ENCODE assay signal across 9 cellular contexts in the genomic region with DNA sequence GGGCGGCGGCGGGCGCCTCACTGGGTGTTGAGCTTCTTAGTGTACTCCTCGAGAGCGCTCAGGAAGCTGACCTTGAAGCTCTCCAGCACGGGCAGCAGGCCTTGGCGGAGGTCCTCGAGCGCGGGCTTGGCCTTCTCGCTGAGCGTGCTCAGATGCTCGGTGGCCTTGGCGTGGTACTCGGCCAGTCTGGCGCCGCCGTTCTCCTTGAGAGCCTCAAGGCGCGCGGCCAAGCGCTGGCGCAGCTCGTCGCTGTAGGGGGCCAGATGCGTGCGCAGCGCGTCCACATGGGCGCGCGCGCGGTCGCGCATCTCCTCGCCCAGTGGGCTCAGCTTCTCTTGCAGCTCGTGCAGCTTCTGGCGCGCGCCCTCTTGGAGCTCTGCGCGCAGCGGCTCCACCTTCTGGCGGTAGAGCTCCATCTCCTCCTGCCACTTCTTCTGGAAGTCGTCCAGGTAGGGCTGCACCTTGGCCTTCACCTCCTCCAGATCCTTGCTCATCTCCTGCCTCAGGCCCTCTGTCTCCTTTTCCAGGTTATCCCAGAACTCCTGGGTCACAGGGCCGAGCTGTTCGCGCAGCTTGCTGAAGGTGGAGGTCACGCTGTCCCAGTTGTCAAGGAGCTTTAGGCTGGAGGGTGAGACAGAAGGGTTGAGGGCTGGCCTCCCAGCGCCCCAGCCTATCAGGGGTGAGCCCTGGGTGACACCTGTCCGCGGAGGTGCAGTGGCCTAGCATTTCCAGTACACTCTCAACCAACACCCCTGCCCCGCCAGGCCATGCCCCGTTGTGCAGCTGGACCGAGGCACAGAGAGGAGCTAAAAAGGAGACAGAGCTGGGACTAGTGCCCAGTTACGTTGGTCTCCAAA. TPM values are rescaled to one million over a fixed set of nuclear protein-coding genes. Genes with fewer than 3 reads are reported as not detected.
DNase-seq lines count a peak whose midpoint lies in the region; ATAC-seq and TF ChIP-seq lines count a peak whose summit lies in the region.
"Had no signal": no experiment of that assay in that cellular context is flagged by ENCODE, and none has a peak within 500 bp of the region (broad histone marks: within the 10 kb centered on the region; RNA-seq: fewer than 3 reads in every experiment).

No MANE protein-coding gene starts in this region.

- peak overlapping the region; percentile 58 to 73 (median 59) for H3K4me3 ChIP-seq in liver (ENCODE audit: low read depth in 1 of 3, low read length in 3 of 3)

- peak; percentile 67 to 72 for TF ChIP-seq RAD21 in liver (IDR thresholded peaks at IDR 0.05)

- TF ChIP-seq CTCF in liver (IDR thresholded peaks at IDR 0.05; ENCODE audit: low read depth, low read length, missing input control), result peak; percentile 33

- no peaks in the 10 kb centered on the region for H3K36me3 ChIP-seq in liver (ENCODE audit: control insufficient read depth in 4 of 4, insufficient read depth in 3 of 4, low read depth in 1 of 4, low read length in 3 of 4)

- H3K4me1 Mint-ChIP-seq in dendritic cell treated with granulocyte-macrophage colony-stimulating factor and Interleukin-4, amounts not matched to agents 40 ng/mL and 50 ng/mL, for 4 days (ENCODE audit: low read depth), result peaks cover 24% of the 10 kb centered on the region

- H3K9me3 ChIP-seq in liver (ENCODE audit: control insufficient read depth in 4 of 4, low read length in 3 of 4), result no peaks in the 10 kb centered on the region

- peak overlapping the region; percentile 86 to 94 for H3K27ac ChIP-seq in liver (ENCODE audit: low read depth in 1 of 2, low read length in 2 of 2)

- no peaks in the 10 kb centered on the region for H3K36me3 Mint-ChIP-seq in dendritic cell treated with granulocyte-macrophage colony-stimulating factor and Interleukin-4, amounts not matched to agents 40 ng/mL and 50 ng/mL, for 4 days (ENCODE audit: low read depth)

- no peaks in the 10 kb centered on the region for H3K9me3 Mint-ChIP-seq in dendritic cell treated with granulocyte-macrophage colony-stimulating factor and Interleukin-4, amounts not matched to agents 40 ng/mL and 50 ng/mL, for 4 days

- H3K27ac Mint-ChIP-seq in dendritic cell treated with granulocyte-macrophage colony-stimulating factor and Interleukin-4, amounts not matched to agents 40 ng/mL and 50 ng/mL, for 4 days, result peak overlapping the region; percentile 75

- ATAC-seq in GM19035 (IDR thresholded peaks at IDR 0.05; ENCODE audit: unreplicated experiment) (peak; percentile 71), HG03354 (IDR thresholded peaks at IDR 0.05; ENCODE audit: poor library complexity, severe bottlenecking, unreplicated experiment) (peak; percentile 80)

- DNase-seq in AML-193 (lab: John Stamatoyannopoulos, UW) (peak; percentile 85 to 89), NCI-H460 (ENCODE audit: extremely low read depth, low read depth) (peak; percentile 77)
- peak; percentile 46 to 62 for DNase-seq in activated CD4-positive, alpha-beta T cell treated with anti-CD3 and anti-CD28 coated beads, Interleukin-2, amount 50 U/mL, for 24 hours (ENCODE audit: low read depth in 1 of 2, low spot score in 1 of 2)
- peak; percentile 80 for DNase-seq in stimulated activated CD4-positive, alpha-beta T cell treated with anti-CD3 and anti-CD28 coated beads, Interleukin-4, amount 100 ng/mL, for 1 hour

- no peaks in the 10 kb centered on the region for H3K27me3 ChIP-seq in liver (ENCODE audit: control insufficient read depth in 4 of 4, insufficient read depth in 4 of 4, low read length in 3 of 4)

- peaks cover 14 to 83% (median 53%) of the 10 kb centered on the region in 4 donors for H3K4me1 ChIP-seq in liver (ENCODE audit: control insufficient read depth in 4 of 4, insufficient read depth in 4 of 4, low read length in 3 of 4)

- WGBS in liver, result 7% methylated on average over 58 of the region's 58 CpGs

- H3K4me3 Mint-ChIP-seq in dendritic cell treated with granulocyte-macrophage colony-stimulating factor and Interleukin-4, amounts not matched to agents 40 ng/mL and 50 ng/mL, for 4 days, result peak overlapping the region; percentile 68

- intact Hi-C loops in dendritic cell treated with granulocyte-macrophage colony-stimulating factor and Interleukin-4, amounts not matched to agents 40 ng/mL and 50 ng/mL, for 4 days (cut with micrococcal nuclease), result loop anchor here (1.0 to 5.0 kb wide), 2 partner anchors 13 to 44 kb away; a partner anchor contains a TSS

- peaks cover 9% of the 10 kb centered on the region for H3K27me3 Mint-ChIP-seq in dendritic cell treated with granulocyte-macrophage colony-stimulating factor and Interleukin-4, amounts not matched to agents 40 ng/mL and 50 ng/mL, for 4 days

- H3K9ac ChIP-seq in liver (ENCODE audit: low read depth in 1 of 2, low read length in 2 of 2), result peak overlapping the region; percentile 48 to 81

TF ChIP-seq in liver, 16 proteins besides CTCF, POLR2A, EP300 and RAD21:
- TF ChIP-seq, protein P1, sequence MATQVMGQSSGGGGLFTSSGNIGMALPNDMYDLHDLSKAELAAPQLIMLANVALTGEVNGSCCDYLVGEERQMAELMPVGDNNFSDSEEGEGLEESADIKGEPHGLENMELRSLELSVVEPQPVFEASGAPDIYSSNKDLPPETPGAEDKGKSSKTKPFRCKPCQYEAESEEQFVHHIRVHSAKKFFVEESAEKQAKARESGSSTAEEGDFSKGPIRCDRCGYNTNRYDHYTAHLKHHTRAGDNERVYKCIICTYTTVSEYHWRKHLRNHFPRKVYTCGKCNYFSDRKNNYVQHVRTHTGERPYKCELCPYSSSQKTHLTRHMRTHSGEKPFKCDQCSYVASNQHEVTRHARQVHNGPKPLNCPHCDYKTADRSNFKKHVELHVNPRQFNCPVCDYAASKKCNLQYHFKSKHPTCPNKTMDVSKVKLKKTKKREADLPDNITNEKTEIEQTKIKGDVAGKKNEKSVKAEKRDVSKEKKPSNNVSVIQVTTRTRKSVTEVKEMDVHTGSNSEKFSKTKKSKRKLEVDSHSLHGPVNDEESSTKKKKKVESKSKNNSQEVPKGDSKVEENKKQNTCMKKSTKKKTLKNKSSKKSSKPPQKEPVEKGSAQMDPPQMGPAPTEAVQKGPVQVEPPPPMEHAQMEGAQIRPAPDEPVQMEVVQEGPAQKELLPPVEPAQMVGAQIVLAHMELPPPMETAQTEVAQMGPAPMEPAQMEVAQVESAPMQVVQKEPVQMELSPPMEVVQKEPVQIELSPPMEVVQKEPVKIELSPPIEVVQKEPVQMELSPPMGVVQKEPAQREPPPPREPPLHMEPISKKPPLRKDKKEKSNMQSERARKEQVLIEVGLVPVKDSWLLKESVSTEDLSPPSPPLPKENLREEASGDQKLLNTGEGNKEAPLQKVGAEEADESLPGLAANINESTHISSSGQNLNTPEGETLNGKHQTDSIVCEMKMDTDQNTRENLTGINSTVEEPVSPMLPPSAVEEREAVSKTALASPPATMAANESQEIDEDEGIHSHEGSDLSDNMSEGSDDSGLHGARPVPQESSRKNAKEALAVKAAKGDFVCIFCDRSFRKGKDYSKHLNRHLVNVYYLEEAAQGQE (IDR thresholded peaks at IDR 0.05), result peak; percentile 5
- peak in 1 of 2 donors; percentile 7 for TF ChIP-seq HNF4A (conservative IDR thresholded peaks at IDR 0.05)
- no peak for TF ChIP-seq FOXA2 (IDR thresholded peaks at IDR 0.05)
- peak in 1 of 2 donors; percentile 48 for TF ChIP-seq RXRA (IDR thresholded peaks at IDR 0.05)
- TF ChIP-seq NR2F2 (IDR thresholded peaks at IDR 0.05), result peak; percentile 1

RNA-seq across cellular contexts. Expression of a gene that starts 1.4 kb away (rescaled TPM):
- not detected in 2 replicates for total RNA-seq in NCI-H460 (2014; rRNA removed; shearing (Covaris generic))
- 0.71 TPM in 1 of 2 replicates, not detected in the other for polyA plus RNA-seq in NCI-H460 (2014; cell fraction: nucleus; rRNA removed)
- total RNA-seq in liver, result 1,000 to 10,000 TPM; 4,271 to 5,120 TPM
- over 10,000 TPM; 12,059 to 17,093 TPM for polyA plus RNA-seq in liver

RNA-seq across cellular contexts. Expression of a gene that starts 6.3 kb away (rescaled TPM):
- total RNA-seq in NCI-H460 (2014; rRNA removed; shearing (Covaris generic)), result not detected in 2 replicates
- polyA plus RNA-seq in NCI-H460 (2014; cell fraction: nucleus; rRNA removed), result not detected in 2 replicates
- 1,000 to 10,000 TPM in 1 of 2 donors, 100 to 1,000 TPM in 1; 608 to 5,828 TPM for total RNA-seq in liver
- over 10,000 TPM; 12,787 to 24,129 TPM for polyA plus RNA-seq in liver
- total RNA-seq: T-helper 2 cell treated with Interferon-gamma antibody and Interleukin-4, amounts not matched to agents 100 ng/mL and 5 ng/mL, for 36 hours had no signal

RNA-seq across cellular contexts. Expression of a gene that starts 12.9 kb away (rescaled TPM):
- not detected in 2 replicates for total RNA-seq in NCI-H460 (2014; rRNA removed; shearing (Covaris generic))
- polyA plus RNA-seq in NCI-H460 (2014; cell fraction: nucleus; rRNA removed), result not detected in 2 replicates
- total RNA-seq in liver, result 100 to 1,000 TPM in 1 of 2 donors, under 1 TPM in 1; 0.89 to 171 TPM
- 100 to 1,000 TPM in 1 of 2 donors, 10 to 100 TPM in 1; 90.5 to 382 TPM for polyA plus RNA-seq in liver
- total RNA-seq: T-helper 2 cell treated with Interferon-gamma antibody and Interleukin-4, amounts not matched to agents 100 ng/mL and 5 ng/mL, for 36 hours had no signal

RNA-seq across cellular contexts. Expression of a gene that starts 44.3 kb away (rescaled TPM):
- not detected in 2 replicates for total RNA-seq in NCI-H460 (2014; rRNA removed; shearing (Covaris generic))
- not detected in 2 replicates for polyA plus RNA-seq in NCI-H460 (2014; cell fraction: nucleus; rRNA removed)
- 1,000 to 10,000 TPM in 1 of 2 donors, 1 to 10 TPM in 1; 7.3 to 1,045 TPM for total RNA-seq in liver
- 100 to 1,000 TPM; 481 to 996 TPM for polyA plus RNA-seq in liver
- total RNA-seq: T-helper 2 cell treated with Interferon-gamma antibody and Interleukin-4, amounts not matched to agents 100 ng/mL and 5 ng/mL, for 36 hours had no signal

RNA-seq across cellular contexts. Expression of a gene that starts 48.2 kb away (rescaled TPM):
- 54.3 and 70.3 TPM in 2 replicates for total RNA-seq in NCI-H460 (2014; rRNA removed; shearing (Covaris generic))
- 26.9 and 61.3 TPM in 2 replicates for polyA plus RNA-seq in NCI-H460 (2014; cell fraction: nucleus; rRNA removed)
- total RNA-seq in liver, result 10 to 100 TPM in 1 of 2 donors, 1 to 10 TPM in 1; 9.4 to 56.1 TPM
- polyA plus RNA-seq in liver, result 10 to 100 TPM; 17.9 to 18.8 TPM

Comparison
In these comparisons a context has a peak if more than half of its experiments do, and no peak if none do; other contexts are left out.
1. Peak in every context shown above with its lines: DNase-seq, ATAC-seq, H3K4me3 ChIP-seq and H3K27ac ChIP-seq.
2. RNA of a gene that starts 1.4 kb away (total RNA-seq): 4,271 to 5,120 TPM in liver; not detected in NCI-H460; every median in the first group is over 1,000 times any median in the second.
3. RNA of a gene that starts 6.3 kb away (total RNA-seq): 608 to 5,828 TPM in liver; not detected in NCI-H460; every median in the first group is over 100 times any median in the second.